15 cellular contexts compared by ENCODE assay signal in the genomic region with DNA sequence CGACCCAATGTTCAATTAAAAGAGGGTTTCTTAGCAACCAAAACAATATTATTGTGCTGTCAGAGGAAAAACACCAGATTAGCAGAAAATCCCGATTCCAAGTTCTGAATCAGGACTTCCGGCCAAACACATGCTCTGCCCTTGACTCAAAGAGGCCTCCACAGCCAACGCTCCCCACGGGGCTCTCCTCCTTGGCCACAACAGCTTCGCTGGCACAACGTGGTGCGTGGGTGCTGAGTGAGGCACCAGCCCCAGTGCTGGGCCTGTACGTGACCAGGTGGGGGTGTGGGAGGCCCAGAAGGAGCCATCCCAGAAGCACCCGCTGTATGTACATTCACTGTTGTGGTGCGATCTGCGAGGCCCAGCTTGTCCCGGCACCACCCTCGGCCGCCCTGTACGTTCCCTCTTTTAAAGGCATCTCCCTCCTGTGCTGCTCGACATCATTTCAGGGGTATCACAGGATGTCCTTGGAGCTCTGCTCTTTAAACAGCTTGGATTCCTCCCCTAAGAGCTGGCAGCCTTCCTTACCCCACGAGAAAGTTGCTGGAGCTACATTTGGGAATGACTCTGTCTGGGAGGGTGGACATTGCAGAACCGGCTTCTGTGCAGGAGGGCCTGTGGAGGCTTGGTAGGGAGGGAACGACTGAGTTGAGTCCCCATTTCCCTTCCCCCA.
DNase-seq lines count a peak whose midpoint lies in the region; ATAC-seq and TF ChIP-seq lines count a peak whose summit lies in the region.
"Had no signal": no experiment of that assay in that cellular context is flagged by ENCODE, and none has a peak within 500 bp of the region (broad histone marks: within the 10 kb centered on the region; RNA-seq: fewer than 3 reads in every experiment).

No MANE protein-coding gene starts in this region.

- H3K9me3 ChIP-seq in adipocyte (ENCODE audit: control insufficient read depth, low read length), result peaks cover 11% of the 10 kb centered on the region
- H3K9me3 ChIP-seq in osteoblast (ENCODE audit: low read depth, low read length), result no peaks in the 10 kb centered on the region

- no peak overlapping the region for H3K4me3 ChIP-seq in ACC112 (ENCODE audit: low read depth, low read length)
- no peak overlapping the region for H3K4me3 ChIP-seq in adipocyte (ENCODE audit: low read length)
- no peak overlapping the region for H3K4me3 ChIP-seq in foreskin fibroblast (ENCODE audit: low read depth in 1 of 2, low read length in 2 of 2)
- H3K4me3 ChIP-seq in osteoblast (ENCODE audit: insufficient read depth, low read length), result no peak overlapping the region
- H3K4me3 ChIP-seq: hepatocyte, tibial nerve had no signal

- H3K9ac ChIP-seq in adipocyte (ENCODE audit: low read length), result no peak overlapping the region

- no peaks in the 10 kb centered on the region for H4K20me1 ChIP-seq in osteoblast (ENCODE audit: insufficient read depth, low read length)

- DNase-seq in adipocyte (ENCODE audit: low read depth) (peak; percentile 4), foreskin fibroblast (peak; percentile 26 to 38), osteoblast (ENCODE audit: insufficient read length, low spot score, missing footprints) (peak; percentile 88), cerebellum (ENCODE audit: low spot score) (no peak), Kasumi-1 (lab: John Stamatoyannopoulos, UW) (no peak), left lobe of liver (ENCODE audit: low spot score) (no peak)
- DNase-seq: DMS53; effector CD4-positive, alpha-beta T cell; H7; NCI-H1092 treated with DMSO at 0.1 percent for 48 hours; retina had no signal

- no peaks in the 10 kb centered on the region for H3K36me3 ChIP-seq in ACC112 (ENCODE audit: insufficient read depth, low read length)
- H3K36me3 ChIP-seq in adipocyte (ENCODE audit: control insufficient read depth, insufficient read depth, low read length, severe bottlenecking), result no peaks in the 10 kb centered on the region
- H3K36me3 ChIP-seq in osteoblast (ENCODE audit: insufficient read depth, low read length), result no peaks in the 10 kb centered on the region
- H3K36me3 ChIP-seq: tibial nerve had no signal

- H3K4me1 ChIP-seq in ACC112 (ENCODE audit: control insufficient read depth, insufficient read depth, low read length, unreplicated experiment) (peaks cover 16% of the 10 kb centered on the region), adipocyte (ENCODE audit: control insufficient read depth, insufficient read depth, low read length) (peaks cover 11% of the 10 kb centered on the region), osteoblast (ENCODE audit: insufficient read depth, low read length) (peaks cover 9% of the 10 kb centered on the region)

- no peaks in the 10 kb centered on the region for H3K27me3 ChIP-seq in ACC112 (ENCODE audit: insufficient read depth, low read length)
- H3K27me3 ChIP-seq in adipocyte (replicated peaks; ENCODE audit: control insufficient read depth, insufficient read depth, low read length), result no peaks in the 10 kb centered on the region
- H3K27me3 ChIP-seq in osteoblast (ENCODE audit: insufficient read depth, low read length), result peaks cover 17% of the 10 kb centered on the region
- H3K27me3 ChIP-seq: hepatocyte, tibial nerve had no signal

- H3K4me2 ChIP-seq in osteoblast (ENCODE audit: insufficient read depth, low read length), result no peak overlapping the region
- H3K4me2 ChIP-seq: hepatocyte had no signal

- ATAC-seq in left lobe of liver (no peak), HG03469 (IDR thresholded peaks at IDR 0.05; ENCODE audit: unreplicated experiment) (no peak)

- H3K79me2 ChIP-seq in ACC112 (ENCODE audit: control insufficient read depth, insufficient read depth, low read length, unreplicated experiment), result no peaks in the 10 kb centered on the region
- H3K79me2 ChIP-seq in osteoblast (ENCODE audit: insufficient read depth, low read length), result no peaks in the 10 kb centered on the region
- H3K79me2 ChIP-seq: hepatocyte had no signal

- TF ChIP-seq CTCF in foreskin fibroblast (IDR thresholded peaks at IDR 0.05; ENCODE audit: low read depth, low read length), result no peak
- TF ChIP-seq CTCF in osteoblast (IDR thresholded peaks at IDR 0.05; ENCODE audit: extremely low read depth, low read depth, low read length), result no peak

- H3K27ac ChIP-seq in ACC112 (ENCODE audit: low read depth, low read length) (peak overlapping the region; percentile 78), osteoblast (ENCODE audit: low read depth, low read length) (peak overlapping the region; percentile 57)
- H3K27ac ChIP-seq: hepatocyte had no signal

- peak overlapping the region; percentile 7 for H2AFZ ChIP-seq in ACC112 (ENCODE audit: low read length, unreplicated experiment)
- no peak overlapping the region for H2AFZ ChIP-seq in osteoblast (ENCODE audit: low read length)
- H2AFZ ChIP-seq: hepatocyte had no signal

Comparison
In these comparisons a context has a peak if more than half of its experiments do, and no peak if none do; other contexts are left out.
1. DNase-seq: peak in adipocyte (single experiment), foreskin fibroblast (2 of 2) and osteoblast (single experiment); none in cerebellum (single experiment), Kasumi-1 (0 of 2) and left lobe of liver (single experiment).